8 cellular contexts compared by ENCODE assay signal in genomic region chr12:132955933-132956725, GRCh38. TPM values are rescaled to one million over a fixed set of nuclear protein-coding genes. Genes with fewer than 3 reads are reported as not detected.
DNase-seq lines count a peak whose midpoint lies in the region; ATAC-seq, FAIRE-seq and TF ChIP-seq lines count a peak whose summit lies in the region.

Gene ZNF605 (minus strand): TSS chr12:132956306. CDS start chr12:132945635, 10,671 bp downstream.

- TF ChIP-seq CTCF in cardiac muscle cell (IDR thresholded peaks at IDR 0.05; ENCODE audit: low read depth, low read length) = no peak
- no peak for TF ChIP-seq CTCF in pancreas (IDR thresholded peaks at IDR 0.05)
- TF ChIP-seq CTCF in thyroid gland (IDR thresholded peaks at IDR 0.05) = peak in 1 of 6 experiments; percentile 4

- intact Hi-C loops in pancreas (cut with DNase I) = no loop called here
- intact Hi-C loops in thyroid gland (cut with DNase I) = no loop called here

- H3K4me3 ChIP-seq in cardiac muscle cell = peak within 1 kb of the TSS; percentile 83
- H3K4me3 ChIP-seq in pancreas = peak within 1 kb of the TSS; percentile 60 to 88 (median 72)
- peak within 1 kb of the TSS; percentile 53 to 89 (median 88) for H3K4me3 ChIP-seq in thyroid gland (replicated peaks in 1 of 3)

- DNase-seq in GDM1 (lab: John Stamatoyannopoulos, UW) (peak; percentile 77), H54 (ENCODE audit: insufficient read length, low spot score) (peak; percentile 73), M059J (ENCODE audit: low read depth) (peak; percentile 83), cardiac muscle cell (ENCODE audit: low read depth in 1 of 2, low spot score in 1 of 2) (peak; percentile 92 to 94), pancreas (peak; percentile 83 to 94 (median 88)), thyroid gland (peak; percentile 84 to 89)
- peak; percentile 71 for DNase-seq in activated naive CD8-positive, alpha-beta T cell treated with anti-CD3 and anti-CD28 coated beads, Interleukin-2, amount 50 U/mL, for 16 hours (ENCODE audit: low read depth, low spot score)

- H3K27ac ChIP-seq in cardiac muscle cell = peak within 1 kb of the TSS; percentile 99
- H3K27ac ChIP-seq in pancreas = peak within 1 kb of the TSS; percentile 73 to 86 (median 78)
- peak within 1 kb of the TSS; percentile 84 to 95 (median 89) for H3K27ac ChIP-seq in thyroid gland

- H3K9me3 ChIP-seq in cardiac muscle cell (ENCODE audit: low read depth) = no peaks in the 10 kb centered on the region
- H3K9me3 ChIP-seq in pancreas = no peaks in the 10 kb centered on the region
- no peaks in the 10 kb centered on the region for H3K9me3 ChIP-seq in thyroid gland

- no peak for FAIRE-seq in H54 (lab: Jason Lieb, UNC)
- no peak for FAIRE-seq in pancreas (lab: Jason Lieb, UNC)

- ATAC-seq in SK-N-SH treated with all-trans-retinoic acid at 6 μM for 48 hours (peak; percentile 96), pancreas (peak; percentile 95 to 97 (median 96))

- TF ChIP-seq POLR2A in H54 (IDR thresholded peaks at IDR 0.05; ENCODE audit: low read depth, low read length) (0 out of 2 replicates have a peak, but pooled peaks have one; percentile 15), thyroid gland (IDR thresholded peaks at IDR 0.05) (peak in 1 of 2 donors; percentile 57)

- 0 to 1% methylated on average over 45 to 69 of the region's 69 CpGs for WGBS in pancreas, 2 donors
- WGBS in thyroid gland, 2 donors = 1 to 2% methylated on average over 19 to 32 of the region's 69 CpGs

- H3K36me3 ChIP-seq in cardiac muscle cell (no peaks in the 10 kb centered on the region), pancreas (no peaks in the 10 kb centered on the region), thyroid gland (no peaks in the 10 kb centered on the region)

- H3K4me1 ChIP-seq in cardiac muscle cell (ENCODE audit: low read depth) = peaks cover 3% of the 10 kb centered on the region
- peaks cover 0 to 3% (median 0%) of the 10 kb centered on the region in 3 donors for H3K4me1 ChIP-seq in pancreas
- peaks cover 13 to 20% of the 10 kb centered on the region in 2 donors for H3K4me1 ChIP-seq in thyroid gland

- H3K27me3 ChIP-seq in cardiac muscle cell (no peaks in the 10 kb centered on the region), pancreas (no peaks in the 10 kb centered on the region), thyroid gland (no peaks in the 10 kb centered on the region)

TF ChIP-seq in SK-N-SH treated with all-trans-retinoic acid at 6 μM for 48 hours, 23 proteins besides CTCF, POLR2A, EP300 and RAD21:
- TF ChIP-seq ISL1 (CRISPR knock-in tag; IDR thresholded peaks at IDR 0.05) (no peak), ZFP30 (CRISPR knock-in tag; IDR thresholded peaks at IDR 0.05) (no peak), ZFP3 (CRISPR knock-in tag; IDR thresholded peaks at IDR 0.05) (no peak), OSR1 (CRISPR knock-in tag; IDR thresholded peaks at IDR 0.05) (no peak), PATZ1 (CRISPR knock-in tag; IDR thresholded peaks at IDR 0.05; ENCODE audit: borderline replicate concordance) (no peak), CSDC2 (CRISPR knock-in tag; IDR thresholded peaks at IDR 0.05) (no peak), SNAI2 (CRISPR knock-in tag; IDR thresholded peaks at IDR 0.05) (0 out of 2 replicates have a peak, but pooled peaks have one; percentile 27), GLIS3 (CRISPR knock-in tag; IDR thresholded peaks at IDR 0.05) (no peak), POU6F1 (CRISPR knock-in tag; IDR thresholded peaks at IDR 0.05; ENCODE audit: borderline replicate concordance, low read depth) (no peak), ZC3H10 (CRISPR knock-in tag; IDR thresholded peaks at IDR 0.05) (no peak), ZNF70 (CRISPR knock-in tag; IDR thresholded peaks at IDR 0.05) (no peak), TSHZ2 (CRISPR knock-in tag; IDR thresholded peaks at IDR 0.05) (0 out of 2 replicates have a peak, but pooled peaks have one; percentile 39), TCF4 (CRISPR knock-in tag; IDR thresholded peaks at IDR 0.05; ENCODE audit: borderline replicate concordance) (no peak), ZNF565 (CRISPR knock-in tag; conservative IDR thresholded peaks at IDR 0.05; ENCODE audit: low read depth) (no peak), RARB (CRISPR knock-in tag; IDR thresholded peaks at IDR 0.05) (no peak), CSRNP3 (CRISPR knock-in tag; IDR thresholded peaks at IDR 0.05) (no peak), ESRRG (CRISPR knock-in tag; IDR thresholded peaks at IDR 0.05) (no peak), ARNTL (CRISPR knock-in tag; IDR thresholded peaks at IDR 0.05; ENCODE audit: borderline replicate concordance, low read depth) (no peak)

RNA-seq across cellular contexts. Expression of gene ZNF605, which starts in this region (rescaled TPM):
- total RNA-seq in M059J (2014; rRNA removed; shearing (Covaris generic)) = 2.0 and 6.4 TPM in 2 replicates
- total RNA-seq in cardiac muscle cell = 6.6 and 13.3 TPM in 2 replicates
- 8.2 and 10.1 TPM in 2 replicates for polyA plus RNA-seq in cardiac muscle cell
- 1 to 10 TPM; 3.3 to 8.6 (median 4.8) TPM for total RNA-seq in pancreas
- 1 to 10 TPM; 3.6 to 4.0 TPM for polyA plus RNA-seq in pancreas
- total RNA-seq in thyroid gland = 10 to 100 TPM; 22.6 to 26.1 (median 24.1) TPM

Comparison
In these comparisons a context has a peak if more than half of its experiments do, and no peak if none do; other contexts are left out.
1. Peak in every context shown above with its lines: DNase-seq, ATAC-seq, H3K4me3 ChIP-seq and H3K27ac ChIP-seq.